In genomic region chr2:20575935-20576597, GRCh38 we compare ENCODE assay signal across 10 cellular contexts.
A peak's percentile ranks its signal among the peaks of the same experiment; 100 is the strongest.
DNase-seq lines count a peak whose midpoint lies in the region; ATAC-seq, FAIRE-seq and TF ChIP-seq lines count a peak whose summit lies in the region.
"Had no signal": no experiment of that assay in that cellular context is flagged by ENCODE, and none has a peak within 500 bp of the region (broad histone marks: within the 10 kb centered on the region; RNA-seq: fewer than 3 reads in every experiment).

No MANE protein-coding gene starts in this region.

- H3K27me3 ChIP-seq in heart right ventricle: no peaks in the 10 kb centered on the region
- H3K27me3 ChIP-seq in transverse colon: no peaks in the 10 kb centered on the region
- no peaks in the 10 kb centered on the region for H3K27me3 ChIP-seq in HAP-1 (ENCODE audit: low read depth)
- H3K27me3 ChIP-seq: ovary had no signal

- H3K36me3 Mint-ChIP-seq in activated CD8-positive, alpha-beta T cell treated with anti-CD3 and anti-CD28 coated beads for 36 hours (ENCODE audit: low read depth): peaks cover 8% of the 10 kb centered on the region

- CTCF ChIA-PET in activated CD8-positive, alpha-beta T cell treated with anti-CD3 and anti-CD28 coated beads for 36 hours (lab: Charles Lee): interaction anchor here (0.9 to 1.6 kb wide), 4 partner anchors 15 to 75 kb away, joined by 3 to 7 read pairs (median 3); partner anchors contain the start of gene HS1BP3

- in situ Hi-C loops in transverse colon (cut with MboI; ENCODE audit: low pct_ligation_motif_present in 1 of 4, low pct_unique_long_range_greater_than_20kb in 1 of 4, low sequenced_read_pairs in 3 of 4) (no loop called here), HAP-1 (cut with MboI; ENCODE audit: low sequenced_read_pairs) (no loop called here)

- H3K9me3 Mint-ChIP-seq in activated CD8-positive, alpha-beta T cell treated with anti-CD3 and anti-CD28 coated beads for 36 hours: no peaks in the 10 kb centered on the region

- H3K4me3 ChIP-seq in heart right ventricle (no peak overlapping the region), kidney (ENCODE audit: low read length in 2 of 2) (no peak overlapping the region), transverse colon (no peak overlapping the region), HAP-1 (no peak overlapping the region)
- H3K4me3 ChIP-seq: ovary had no signal

- DNase-seq in heart right ventricle: no peak
- no peak for DNase-seq in cardiac septum (ENCODE audit: low spot score)
- DNase-seq in activated CD8-positive, alpha-beta T cell treated with anti-CD3 and anti-CD28 coated beads for 36 hours: no peak
- peak; percentile 23 for DNase-seq in kidney
- no peak for DNase-seq in transverse colon
- no peak for DNase-seq in HAP-1 (ENCODE audit: low spot score in 2 of 2)
- no peak for DNase-seq in NCI-H82 (lab: John Stamatoyannopoulos, UW)

- peak overlapping the region; percentile 96 for H3K27ac Mint-ChIP-seq in activated CD8-positive, alpha-beta T cell treated with anti-CD3 and anti-CD28 coated beads for 36 hours

- TF ChIP-seq CTCF in heart right ventricle (IDR thresholded peaks at IDR 0.05) (no peak), kidney (IDR thresholded peaks at IDR 0.05; ENCODE audit: borderline replicate concordance, extremely low read depth, insufficient read depth) (no peak), transverse colon (IDR thresholded peaks at IDR 0.05) (no peak)
- no peak for TF ChIP-seq CTCF in activated CD8-positive, alpha-beta T cell treated with anti-CD3 and anti-CD28 coated beads for 36 hours (IDR thresholded peaks at IDR 0.05)

- no peak for TF ChIP-seq POLR2A in transverse colon (IDR thresholded peaks at IDR 0.05)

- TF ChIP-seq EP300 in transverse colon (IDR thresholded peaks at IDR 0.05; ENCODE audit: low read depth): no peak

- FAIRE-seq in kidney (lab: Jason Lieb, UNC): no peak
- FAIRE-seq: colon had no signal

- peaks cover 26% of the 10 kb centered on the region for H3K4me1 Mint-ChIP-seq in activated CD8-positive, alpha-beta T cell treated with anti-CD3 and anti-CD28 coated beads for 36 hours (ENCODE audit: low read depth)

- intact Hi-C loops in heart right ventricle (cut with DNase I) (loop anchor here in 5 of 10 donors (2.0 to 5.0 kb wide), 7 partner anchors 36 to 129 kb away; partner anchors contain the start of gene RHOB (in 1 of the 5)), cardiac septum (cut with DNase I) (no loop called here), kidney (cut with DNase I) (no loop called here), transverse colon (cut with DNase I; ENCODE audit: low total_unique reads) (no loop called here)
- intact Hi-C loops in activated CD8-positive, alpha-beta T cell treated with anti-CD3 and anti-CD28 coated beads for 36 hours (cut with micrococcal nuclease): no loop called here

- WGBS in heart right ventricle, 2 donors: 85 to 87% methylated on average over 9 of the region's 9 CpGs
- WGBS in transverse colon (ENCODE audit: low coverage in 1 of 2), 2 donors: 89 to 92% methylated on average over 3 to 9 of the region's 9 CpGs

- H3K4me1 ChIP-seq in heart right ventricle (peaks cover 27 to 100% (median 92%) of the 10 kb centered on the region in 9 donors), kidney (ENCODE audit: control insufficient read depth in 1 of 2, insufficient read depth in 1 of 2, low read depth in 1 of 2, low read length in 2 of 2) (peaks cover 56 to 78% of the 10 kb centered on the region in 2 donors), transverse colon (peaks cover 23 to 38% (median 27%) of the 10 kb centered on the region in 4 donors), HAP-1 (no peaks in the 10 kb centered on the region)

- H3K27ac ChIP-seq in heart right ventricle: peak overlapping the region in 7 of 10 donors; percentile 0 to 95 (median 67)
- no peak overlapping the region for H3K27ac ChIP-seq in kidney (ENCODE audit: low read depth in 2 of 2, low read length in 2 of 2)
- H3K27ac ChIP-seq in transverse colon: peak overlapping the region; percentile 9 to 50 (median 38)
- H3K27ac ChIP-seq: ovary had no signal

- H3K9me3 ChIP-seq in heart right ventricle (no peaks in the 10 kb centered on the region), kidney (ENCODE audit: control insufficient read depth in 1 of 2, low read length in 2 of 2) (no peaks in the 10 kb centered on the region), transverse colon (no peaks in the 10 kb centered on the region), HAP-1 (no peaks in the 10 kb centered on the region; the same call in 1 of the 2 replicates)
- H3K9me3 ChIP-seq: ovary had no signal

- H3K27me3 Mint-ChIP-seq in activated CD8-positive, alpha-beta T cell treated with anti-CD3 and anti-CD28 coated beads for 36 hours: no peaks in the 10 kb centered on the region

- H3K36me3 ChIP-seq in heart right ventricle (no peaks in the 10 kb centered on the region), kidney (ENCODE audit: control insufficient read depth in 1 of 2, insufficient read depth in 2 of 2, low read length in 2 of 2) (no peaks in the 10 kb centered on the region), transverse colon (no peaks in the 10 kb centered on the region), HAP-1 (replicated peaks) (no peaks in the 10 kb centered on the region)
- H3K36me3 ChIP-seq: ovary had no signal

- peak overlapping the region in 1 of 2 donors; percentile 15 for H3K9ac ChIP-seq in kidney (ENCODE audit: low read length in 2 of 2)

- POLR2A ChIA-PET in activated CD8-positive, alpha-beta T cell treated with anti-CD3 and anti-CD28 coated beads for 36 hours (lab: Charles Lee): interaction anchor here (1.1 to 1.6 kb wide), 2 partner anchors 129 kb away, joined by 3 to 4 read pairs; partner anchors contain the start of gene RHOB

- no peak for ATAC-seq in heart right ventricle
- no peak for ATAC-seq in activated CD8-positive, alpha-beta T cell treated with anti-CD3 and anti-CD28 coated beads for 36 hours
- no peak for ATAC-seq in HG02884 (IDR thresholded peaks at IDR 0.05; ENCODE audit: unreplicated experiment)

- no peak overlapping the region for H3K4me3 Mint-ChIP-seq in activated CD8-positive, alpha-beta T cell treated with anti-CD3 and anti-CD28 coated beads for 36 hours

Comparison
In these comparisons a context has a peak if more than half of its experiments do, and no peak if none do; other contexts are left out.
1. H3K27ac ChIP-seq: peak in heart right ventricle (7 of 10) and transverse colon (4 of 4); none in kidney (0 of 2).